17 cellular contexts compared by ENCODE assay signal in the genomic region with DNA sequence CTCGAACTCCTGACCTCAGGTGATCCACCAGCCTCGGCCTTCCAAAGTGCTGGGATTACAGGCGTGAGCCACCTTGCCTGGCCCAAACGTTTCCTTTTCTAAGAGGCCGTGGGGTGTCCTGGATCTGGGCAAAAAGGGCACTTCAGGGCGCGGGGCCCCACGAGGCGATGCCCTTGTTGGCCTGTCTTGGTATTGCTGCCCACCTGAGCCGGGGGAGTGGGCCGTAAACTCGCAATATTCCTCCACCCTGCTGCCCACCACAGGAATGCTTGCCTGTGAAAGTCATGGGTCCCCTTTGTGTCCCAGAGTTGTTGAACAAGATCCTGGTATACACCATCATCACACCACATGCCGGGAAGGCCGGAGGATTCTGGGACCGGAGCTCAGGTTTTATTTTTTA.
"Had no signal": no experiment of that assay in that cellular context is flagged by ENCODE, and none has a peak within 500 bp of the region (broad histone marks: within the 10 kb centered on the region; RNA-seq: fewer than 3 reads in every experiment).

No MANE protein-coding gene starts in this region.

- H3K36me3 ChIP-seq: esophagus muscularis mucosa, lower lobe of right lung, neutrophil, SJCRH30, upper lobe of left lung had no signal

- H3K4me3 Mint-ChIP-seq: activated naive CD4-positive, alpha-beta T cell treated with anti-CD3 and anti-CD28 coated beads, Interleukin-2, amount 50 U/mL, for 24 hours; activated T-cell treated with anti-CD3 and anti-CD28 coated beads, Interleukin-2, amount 50 U/mL, for 4 hours; dendritic cell treated with granulocyte-macrophage colony-stimulating factor and Interleukin-4, amounts not matched to agents 40 ng/mL and 50 ng/mL, for 4 days; stimulated activated naive CD8-positive, alpha-beta T cell treated with anti-CD3 and anti-CD28 coated beads, Interleukin-15, amount 100 ng/mL, for 72 hours; T-helper 1 cell treated with Interleukin-12 subunit alpha and Interleukin-12 subunit beta and Interleukin-4 antibody, amounts not matched to agents 30 μg/mL and 1 μg/mL, for 36 hours had no signal

- H3K4me3 ChIP-seq: esophagus muscularis mucosa, lower lobe of right lung, SJCRH30, upper lobe of left lung had no signal

- H3K9me3 ChIP-seq: esophagus muscularis mucosa, lower lobe of right lung, neutrophil, SJCRH30, upper lobe of left lung had no signal

- H3K27me3 Mint-ChIP-seq: dendritic cell treated with granulocyte-macrophage colony-stimulating factor and Interleukin-4, amounts not matched to agents 40 ng/mL and 50 ng/mL, for 4 days had no signal

- H3K27me3 ChIP-seq: esophagus muscularis mucosa, neutrophil, SJCRH30, upper lobe of left lung had no signal

- ATAC-seq: activated T-cell treated with anti-CD3 and anti-CD28 coated beads, Interleukin-2, amount 50 U/mL, for 4 hours; left colon; lower lobe of right lung; natural killer cell; stimulated activated naive CD8-positive, alpha-beta T cell treated with anti-CD3 and anti-CD28 coated beads, Interleukin-15, amount 100 ng/mL, for 72 hours had no signal

- H3K27ac ChIP-seq: esophagus muscularis mucosa, lower lobe of right lung, parathyroid adenoma, SJCRH30, upper lobe of left lung had no signal

- DNase-seq: activated CD4-positive, CD25-positive, alpha-beta regulatory T cell treated with anti-CD3 and anti-CD28 coated beads, Interleukin-2, amount 50 U/mL, for 72 hours; activated gamma-delta T cell; activated T-cell treated with anti-CD3 and anti-CD28 coated beads, Interleukin-2, amount 50 U/mL, for 4 hours; effector CD8-positive, alpha-beta T cell; left colon; lower lobe of right lung; natural killer cell; SJCRH30; stimulated activated naive CD8-positive, alpha-beta T cell treated with anti-CD3 and anti-CD28 coated beads, Interleukin-15, amount 100 ng/mL, for 72 hours; upper lobe of left lung had no signal

- H3K36me3 Mint-ChIP-seq: activated naive CD4-positive, alpha-beta T cell treated with anti-CD3 and anti-CD28 coated beads, Interleukin-2, amount 50 U/mL, for 24 hours; natural killer cell had no signal

- H3K4me1 ChIP-seq: SJCRH30 had no signal

- H3K27ac Mint-ChIP-seq: activated naive CD4-positive, alpha-beta T cell treated with anti-CD3 and anti-CD28 coated beads, Interleukin-2, amount 50 U/mL, for 24 hours; natural killer cell; stimulated activated naive CD8-positive, alpha-beta T cell treated with anti-CD3 and anti-CD28 coated beads, Interleukin-15, amount 100 ng/mL, for 72 hours; T-helper 1 cell treated with Interleukin-12 subunit alpha and Interleukin-12 subunit beta and Interleukin-4 antibody, amounts not matched to agents 30 μg/mL and 1 μg/mL, for 36 hours had no signal

- FAIRE-seq: bronchial epithelial cell had no signal

- H3K9me3 Mint-ChIP-seq: activated naive CD4-positive, alpha-beta T cell treated with anti-CD3 and anti-CD28 coated beads, Interleukin-2, amount 50 U/mL, for 24 hours; activated T-cell treated with anti-CD3 and anti-CD28 coated beads, Interleukin-2, amount 50 U/mL, for 4 hours; dendritic cell treated with granulocyte-macrophage colony-stimulating factor and Interleukin-4, amounts not matched to agents 40 ng/mL and 50 ng/mL, for 4 days; natural killer cell; stimulated activated naive CD8-positive, alpha-beta T cell treated with anti-CD3 and anti-CD28 coated beads, Interleukin-15, amount 100 ng/mL, for 72 hours had no signal
